13 cellular contexts compared by ENCODE assay signal in genomic region chr2:98548920-98549818, GRCh38. TPM values are rescaled to one million over a fixed set of nuclear protein-coding genes. Genes with fewer than 3 reads are reported as not detected.
A peak's percentile ranks its signal among the peaks of the same experiment; 100 is the strongest.
DNase-seq lines count a peak whose midpoint lies in the region; ATAC-seq, FAIRE-seq and TF ChIP-seq lines count a peak whose summit lies in the region.
"Had no signal": no experiment of that assay in that cellular context is flagged by ENCODE, and none has a peak within 500 bp of the region (broad histone marks: within the 10 kb centered on the region; RNA-seq: fewer than 3 reads in every experiment).

No MANE protein-coding gene starts in this region.

- WGBS in H9 (ENCODE audit: extremely low coverage, insufficient read length, low lambda C conversion rate): no CpG with 5 or more reads among the region's 6 CpGs

- H3K23ac ChIP-seq in H9 (ENCODE audit: insufficient read length, low read depth, low read length): no peak overlapping the region

- no peak overlapping the region for H3K56ac ChIP-seq in H9 (ENCODE audit: insufficient read length, low read depth, low read length)

- no peaks in the 10 kb centered on the region for H4K20me1 ChIP-seq in H9 (ENCODE audit: control insufficient read depth, insufficient read depth, insufficient read length)

- H3K79me1 ChIP-seq in H9 (ENCODE audit: insufficient read depth, low read depth, low read length, poor library complexity, severe bottlenecking): no peaks in the 10 kb centered on the region

- H3K27me3 Mint-ChIP-seq in activated CD4-positive, alpha-beta T cell treated with anti-CD3 and anti-CD28 coated beads, Interleukin-2, amount 10 ng/mL, durations not matched to agents 7 days and 5 days: no peaks in the 10 kb centered on the region
- H3K27me3 Mint-ChIP-seq in stimulated activated naive B cell treated with anti-CD40 and anti-IgM and Interleukin-4, amounts not matched to agents 10 μg/mL and 1 μg/mL and 100 μg/mL, for 72 hours: no peaks in the 10 kb centered on the region
- H3K27me3 Mint-ChIP-seq in H9 (ENCODE audit: low read depth): no peaks in the 10 kb centered on the region

- peaks cover 80% of the 10 kb centered on the region for H3K36me3 Mint-ChIP-seq in activated CD4-positive, alpha-beta T cell treated with anti-CD3 and anti-CD28 coated beads, Interleukin-2, amount 10 ng/mL, durations not matched to agents 7 days and 5 days (ENCODE audit: low read depth)
- peaks cover 37 to 80% of the 10 kb centered on the region in 2 donors for H3K36me3 Mint-ChIP-seq in stimulated activated naive B cell treated with anti-CD40 and anti-IgM and Interleukin-4, amounts not matched to agents 10 μg/mL and 1 μg/mL and 100 μg/mL, for 72 hours
- peaks cover 19 to 80% (median 55%) of the 10 kb centered on the region in 3 experiments; a peak in 6 of 7 replicates for H3K36me3 Mint-ChIP-seq in H9 (ENCODE audit: insufficient read depth in 1 of 3, low read depth in 3 of 3)

- no peaks in the 10 kb centered on the region for H3K79me2 ChIP-seq in H9 (ENCODE audit: insufficient read depth, low read length)

- H2AFZ ChIP-seq in H9 (ENCODE audit: low read length): no peak overlapping the region

- CTCF ChIA-PET in activated CD4-positive, alpha-beta T cell treated with anti-CD3 and anti-CD28 coated beads, Interleukin-2, amount 10 ng/mL, durations not matched to agents 7 days and 5 days (lab: Charles Lee): no interaction called here

- FAIRE-seq in urothelium cell line (lab: Jason Lieb, UNC): no peak

- H4K5ac ChIP-seq in H9 (ENCODE audit: insufficient read length, low read depth, low read length): no peak overlapping the region

- POLR2A ChIA-PET in activated CD4-positive, alpha-beta T cell treated with anti-CD3 and anti-CD28 coated beads, Interleukin-2, amount 10 ng/mL, durations not matched to agents 7 days and 5 days (lab: Charles Lee): interaction anchor here (0.7 kb wide), 1 partner anchor 23 kb away, joined by 3 read pairs; no protein-coding TSS in a partner anchor

- H3K4me3 Mint-ChIP-seq in activated CD4-positive, alpha-beta T cell treated with anti-CD3 and anti-CD28 coated beads, Interleukin-2, amount 10 ng/mL, durations not matched to agents 7 days and 5 days: no peak overlapping the region
- H3K4me3 Mint-ChIP-seq in stimulated activated naive B cell treated with anti-CD40 and anti-IgM and Interleukin-4, amounts not matched to agents 10 μg/mL and 1 μg/mL and 100 μg/mL, for 72 hours: peak overlapping the region in 1 of 2 donors; percentile 15
- no peak overlapping the region for H3K4me3 Mint-ChIP-seq in H9
- H3K4me3 Mint-ChIP-seq: mesothelial cell of epicardium had no signal

- no peaks in the 10 kb centered on the region for H3K9me3 Mint-ChIP-seq in activated CD4-positive, alpha-beta T cell treated with anti-CD3 and anti-CD28 coated beads, Interleukin-2, amount 10 ng/mL, durations not matched to agents 7 days and 5 days
- no peaks in the 10 kb centered on the region for H3K9me3 Mint-ChIP-seq in stimulated activated naive B cell treated with anti-CD40 and anti-IgM and Interleukin-4, amounts not matched to agents 10 μg/mL and 1 μg/mL and 100 μg/mL, for 72 hours
- no peaks in the 10 kb centered on the region for H3K9me3 Mint-ChIP-seq in H9
- H3K9me3 Mint-ChIP-seq: mesothelial cell of epicardium had no signal

- no peak overlapping the region for H3K4me2 ChIP-seq in H9 (ENCODE audit: insufficient read depth, insufficient read length, low read length)

- no peak for TF ChIP-seq CTCF in H9 (conservative IDR thresholded peaks at IDR 0.05)

- H4K8ac ChIP-seq in H9 (replicated peaks; ENCODE audit: insufficient read length, low read depth, low read length): no peak overlapping the region

- no peaks in the 10 kb centered on the region for H3K27me3 ChIP-seq in H9 (ENCODE audit: insufficient read depth, low read length)
- H3K27me3 ChIP-seq: ascending aorta, right atrium auricular region had no signal

- peak overlapping the region; percentile 37 for H3K27ac Mint-ChIP-seq in activated CD4-positive, alpha-beta T cell treated with anti-CD3 and anti-CD28 coated beads, Interleukin-2, amount 10 ng/mL, durations not matched to agents 7 days and 5 days
- peak overlapping the region; percentile 53 for H3K27ac Mint-ChIP-seq in stimulated activated naive B cell treated with anti-CD40 and anti-IgM and Interleukin-4, amounts not matched to agents 10 μg/mL and 1 μg/mL and 100 μg/mL, for 72 hours
- no peak overlapping the region for H3K27ac Mint-ChIP-seq in H9
- H3K27ac Mint-ChIP-seq: mesothelial cell of epicardium had no signal

- H3K4me1 Mint-ChIP-seq in activated CD4-positive, alpha-beta T cell treated with anti-CD3 and anti-CD28 coated beads, Interleukin-2, amount 10 ng/mL, durations not matched to agents 7 days and 5 days: peaks cover 75% of the 10 kb centered on the region
- peaks cover 36 to 66% of the 10 kb centered on the region in 2 donors for H3K4me1 Mint-ChIP-seq in stimulated activated naive B cell treated with anti-CD40 and anti-IgM and Interleukin-4, amounts not matched to agents 10 μg/mL and 1 μg/mL and 100 μg/mL, for 72 hours
- no peaks in the 10 kb centered on the region for H3K4me1 Mint-ChIP-seq in H9
- H3K4me1 Mint-ChIP-seq: mesothelial cell of epicardium had no signal

- no peaks in the 10 kb centered on the region for H3K23me2 ChIP-seq in H9 (ENCODE audit: insufficient read length, low read depth, low read length, poor library complexity, severe bottlenecking)

- no peak overlapping the region for H3K9ac ChIP-seq in H9 (ENCODE audit: extremely low read depth, insufficient read length, low read length)

- H2BK15ac ChIP-seq in H9 (ENCODE audit: low read depth, low read length): no peak overlapping the region

- H3K9me3 ChIP-seq in H9 (ENCODE audit: control insufficient read depth, low read depth, low read length): no peaks in the 10 kb centered on the region
- H3K9me3 ChIP-seq: ascending aorta, HAP-1, right atrium auricular region had no signal

- no peak overlapping the region for H2BK120ac ChIP-seq in H9 (ENCODE audit: low read depth, low read length, poor library complexity, severe bottlenecking)

- no peak for DNase-seq in activated CD4-positive, alpha-beta T cell treated with anti-CD3 and anti-CD28 coated beads, Interleukin-2, amount 10 ng/mL, durations not matched to agents 7 days and 5 days
- no peak for DNase-seq in activated CD4-positive, alpha-beta T cell treated with anti-CD3 and anti-CD28 coated beads for 1 hour
- DNase-seq in Kasumi-1 (lab: John Stamatoyannopoulos, UW) (peak; percentile 13 to 18), H4 (ENCODE audit: low spot score) (no peak), urothelium cell line (ENCODE audit: low spot score) (no peak), H9 (no peak)
- DNase-seq in stimulated activated naive B cell treated with anti-CD40 and anti-IgM and Interleukin-4, amounts not matched to agents 10 μg/mL and 1 μg/mL and 100 μg/mL, for 72 hours: peak; percentile 49
- DNase-seq: NCI-H2171 had no signal

- H2BK12ac ChIP-seq in H9 (ENCODE audit: insufficient read length, low read depth, low read length): no peak overlapping the region

- no peak overlapping the region for H3K4ac ChIP-seq in H9 (ENCODE audit: low read depth, low read length)

- H2BK20ac ChIP-seq in H9 (ENCODE audit: low read depth, low read length, poor library complexity, severe bottlenecking): no peak overlapping the region

- H3K14ac ChIP-seq in H9 (ENCODE audit: insufficient read depth, low read length): no peak overlapping the region

- no peak overlapping the region for H4K91ac ChIP-seq in H9 (ENCODE audit: insufficient read length, low read depth, low read length)

- H3K4me1 ChIP-seq in H9 (ENCODE audit: insufficient read depth, low read length): no peaks in the 10 kb centered on the region
- H3K4me1 ChIP-seq: ascending aorta, HAP-1 had no signal

- H2AK5ac ChIP-seq in H9 (ENCODE audit: insufficient read length, low read length): no peak overlapping the region

- no peak overlapping the region for H2BK5ac ChIP-seq in H9 (ENCODE audit: insufficient read length, low read length)

- no peak overlapping the region for H3K27ac ChIP-seq in H9 (ENCODE audit: insufficient read length, low read depth, low read length)
- H3K27ac ChIP-seq: ascending aorta, right atrium auricular region had no signal

- H3T11ph ChIP-seq in H9 (ENCODE audit: low read length): no peak overlapping the region

- peak; percentile 74 for ATAC-seq in GM21717 (IDR thresholded peaks at IDR 0.05; ENCODE audit: unreplicated experiment)
- ATAC-seq in stimulated activated naive B cell treated with anti-CD40 and anti-IgM and Interleukin-4, amounts not matched to agents 10 μg/mL and 1 μg/mL and 100 μg/mL, for 72 hours (replicated peaks): peak; percentile 76 to 77

- H3K18ac ChIP-seq in H9 (ENCODE audit: insufficient read length, low read depth, low read length): no peak overlapping the region

RNA-seq across cellular contexts. Expression of gene COA5, which starts 59.1 kb away (rescaled TPM):
- total RNA-seq in activated CD4-positive, alpha-beta T cell treated with anti-CD3 and anti-CD28 coated beads, Interleukin-2, amount 10 ng/mL, durations not matched to agents 7 days and 5 days: 10 to 100 TPM; 21.6 to 25.3 TPM
- 28.0 and 29.8 TPM in 2 replicates for total RNA-seq in H4 (2014; rRNA removed; shearing (Covaris generic))
- 23.6 and 24.5 TPM in 2 replicates for total RNA-seq in H9 (2021)

RNA-seq across cellular contexts. Expression of gene UNC50, which starts 59.2 kb away (rescaled TPM):
- 10 to 100 TPM; 25.6 to 31.1 TPM for total RNA-seq in activated CD4-positive, alpha-beta T cell treated with anti-CD3 and anti-CD28 coated beads, Interleukin-2, amount 10 ng/mL, durations not matched to agents 7 days and 5 days
- 68.5 and 78.7 TPM in 2 replicates for total RNA-seq in H4 (2014; rRNA removed; shearing (Covaris generic))
- 35.4 and 35.6 TPM in 2 replicates for total RNA-seq in H9 (2021)

Comparison
In these comparisons a context has a peak if more than half of its experiments do, and no peak if none do; other contexts are left out.
1. DNase-seq: peak in Kasumi-1 (2 of 2) and stimulated activated naive B cell treated with anti-CD40 and anti-IgM and Interleukin-4, amounts not matched to agents 10 μg/mL and 1 μg/mL and 100 μg/mL, for 72 hours (single experiment); none in activated CD4-positive, alpha-beta T cell treated with anti-CD3 and anti-CD28 coated beads, Interleukin-2, amount 10 ng/mL, durations not matched to agents 7 days and 5 days (single experiment), activated CD4-positive, alpha-beta T cell treated with anti-CD3 and anti-CD28 coated beads for 1 hour (single experiment), H4 (single experiment), urothelium cell line (single experiment) and H9 (single experiment).
2. H3K27ac Mint-ChIP-seq: peak in activated CD4-positive, alpha-beta T cell treated with anti-CD3 and anti-CD28 coated beads, Interleukin-2, amount 10 ng/mL, durations not matched to agents 7 days and 5 days (single experiment) and stimulated activated naive B cell treated with anti-CD40 and anti-IgM and Interleukin-4, amounts not matched to agents 10 μg/mL and 1 μg/mL and 100 μg/mL, for 72 hours (single experiment); none in H9 (0 of 3).